ENCODE assay signal across 23 cellular contexts in genomic region chr1:104136621-104137020, GRCh38.
"Had no signal": no experiment of that assay in that cellular context is flagged by ENCODE, and none has a peak within 500 bp of the region (broad histone marks: within the 10 kb centered on the region; RNA-seq: fewer than 3 reads in every experiment).

No MANE protein-coding gene starts in this region.

- H2AFZ ChIP-seq: neural progenitor cell had no signal

- H3K27me3 ChIP-seq: heart right ventricle, neural progenitor cell, ovary, right atrium auricular region, sigmoid colon, stomach, transverse colon had no signal

- H3K9me3 ChIP-seq: heart right ventricle, mucosa of descending colon, ovary, right atrium auricular region, sigmoid colon, thoracic aorta, transverse colon had no signal

- H3K4me3 ChIP-seq: dorsolateral prefrontal cortex, heart right ventricle, mucosa of descending colon, neural progenitor cell, ovary, right atrium auricular region, sigmoid colon, skin epidermis, stomach, thoracic aorta, transverse colon had no signal

- ATAC-seq: heart right ventricle; left lobe of liver; mucosa of descending colon; naive thymus-derived CD8-positive, alpha-beta T cell had no signal

- H3K27ac ChIP-seq: dorsolateral prefrontal cortex, heart right ventricle, neural progenitor cell, ovary, right atrium auricular region, sigmoid colon, skin epidermis, stomach, thoracic aorta, transverse colon had no signal

- FAIRE-seq: frontal cortex had no signal

- DNase-seq: cortex of kidney; dorsolateral prefrontal cortex; effector CD8-positive, alpha-beta T cell; heart right ventricle; islet precursor cell; mammary epithelial cell; mucosa of descending colon; naive thymus-derived CD8-positive, alpha-beta T cell; nucleus accumbens; ovary; sigmoid colon; stimulated activated CD4-positive, alpha-beta T cell treated with anti-CD3 and anti-CD28 coated beads, Interleukin-2, amount 100 ng/mL, for 24 hours; stimulated activated CD4-positive, alpha-beta T cell treated with anti-CD3 and anti-CD28 coated beads, Interleukin-4, amount 100 ng/mL, for 4 hours; stimulated activated naive CD4-positive, alpha-beta T cell; stomach; substantia nigra; transverse colon had no signal

- H3K36me3 ChIP-seq: heart right ventricle, neural progenitor cell, ovary, right atrium auricular region, sigmoid colon, stomach, thoracic aorta, transverse colon had no signal

- H3K4me2 ChIP-seq: neural progenitor cell had no signal

- H3K4me1 ChIP-seq: heart right ventricle, neural progenitor cell, right atrium auricular region, transverse colon had no signal

- H3K9ac ChIP-seq: neural progenitor cell had no signal
